21 cellular contexts compared by ENCODE assay signal in genomic region chr6:105177521-105177920, GRCh38. TPM values are rescaled to one million over a fixed set of nuclear protein-coding genes. Genes with fewer than 3 reads are reported as not detected.
DNase-seq lines count a peak whose midpoint lies in the region; ATAC-seq and TF ChIP-seq lines count a peak whose summit lies in the region.
"Had no signal": no experiment of that assay in that cellular context is flagged by ENCODE, and none has a peak within 500 bp of the region (broad histone marks: within the 10 kb centered on the region; RNA-seq: fewer than 3 reads in every experiment).

No MANE protein-coding gene starts in this region.

- intact Hi-C loops in left ventricle myocardium superior (cut with micrococcal nuclease), result no loop called here

- H3K4me3 ChIP-seq in cardiac muscle cell (peak overlapping the region; percentile 70), SJCRH30 (peak overlapping the region; percentile 94)
- H3K4me3 ChIP-seq: MG63, upper lobe of right lung had no signal

- H3K4me1 ChIP-seq in cardiac muscle cell (ENCODE audit: low read depth), result peaks cover 36% of the 10 kb centered on the region
- peaks cover 12% of the 10 kb centered on the region for H3K4me1 ChIP-seq in SJCRH30
- H3K4me1 ChIP-seq: upper lobe of right lung had no signal

- H3K27ac ChIP-seq in cardiac muscle cell (peak overlapping the region; percentile 99), SJCRH30 (peak overlapping the region; percentile 93), substantia nigra (ENCODE audit: low read depth, low read length, poor library complexity, severe bottlenecking) (peak overlapping the region; percentile 58)
- H3K27ac ChIP-seq: upper lobe of right lung, WERI-Rb-1 had no signal

- no peaks in the 10 kb centered on the region for H3K27me3 ChIP-seq in cardiac muscle cell
- H3K27me3 ChIP-seq in SJCRH30, result no peaks in the 10 kb centered on the region
- H3K27me3 ChIP-seq: BE2C, MG63 had no signal

- no peak for ATAC-seq in left ventricle myocardium superior
- ATAC-seq: upper lobe of right lung had no signal

- no peak for TF ChIP-seq CTCF in cardiac muscle cell (IDR thresholded peaks at IDR 0.05; ENCODE audit: low read depth, low read length)

- no peak for DNase-seq in cardiac muscle cell (ENCODE audit: low read depth in 1 of 2, low spot score in 1 of 2)
- no peak for DNase-seq in left ventricle myocardium superior
- DNase-seq in SJCRH30, result peak in 1 of 2 experiments; percentile 34
- DNase-seq in inferior parietal cortex (ENCODE audit: extremely low spot score), result peak; percentile 43
- no peak for DNase-seq in substantia nigra (lab: John Stamatoyannopoulos, UW)
- DNase-seq in ecto neural progenitor cell (ENCODE audit: low spot score), result no peak
- DNase-seq in stimulated activated CD4-positive, alpha-beta T cell treated with anti-CD3 and anti-CD28 coated beads, Interleukin-12 subunit alpha, Interleukin-12 subunit beta, amount 100 ng/mL, for 4 hours, result no peak
- DNase-seq in activated CD4-positive, alpha-beta T cell treated with anti-CD3 and anti-CD28 coated beads, Interleukin-2, amount 50 U/mL, for 1 hour, result no peak
- DNase-seq: activated CD4-positive, alpha-beta T cell treated with anti-CD3 and anti-CD28 coated beads, Interleukin-2, amount 10 ng/mL, durations not matched to agents 7 days and 5 days; activated naive CD4-positive, alpha-beta T cell treated with anti-CD3 and anti-CD28 coated beads, Interleukin-2, amount 50 U/mL, for 16 hours; anterior cingulate cortex; BE2C; GDM1; GOT3; MG63; NCI-H146; stimulated activated CD4-positive, alpha-beta T cell treated with anti-CD3 and anti-CD28 coated beads, Interleukin-1b, Interleukin-23, amount 100 ng/mL, for 48 hours; T-helper 9 cell; upper lobe of right lung; WERI-Rb-1 had no signal

- H3K9me3 ChIP-seq in cardiac muscle cell (ENCODE audit: low read depth) (no peaks in the 10 kb centered on the region), SJCRH30 (replicated peaks) (no peaks in the 10 kb centered on the region)
- H3K9me3 ChIP-seq: BE2C, upper lobe of right lung had no signal

- H3K36me3 ChIP-seq in cardiac muscle cell, result no peaks in the 10 kb centered on the region
- peaks cover 2% of the 10 kb centered on the region; the same call in 1 of the 2 replicates for H3K36me3 ChIP-seq in SJCRH30
- H3K36me3 ChIP-seq: BE2C, MG63, upper lobe of right lung, WERI-Rb-1 had no signal

RNA-seq across cellular contexts. Expression of gene POPDC3, which starts 2.3 kb away (rescaled TPM):
- total RNA-seq in cardiac muscle cell, result 49.4 and 53.4 TPM in 2 replicates
- 80.0 and 97.0 TPM in 2 replicates for polyA plus RNA-seq in cardiac muscle cell
- 59.2 TPM for total RNA-seq in left ventricle myocardium superior
- 57.9 and 59.6 TPM in 2 replicates for total RNA-seq in SJCRH30 (2014; rRNA removed; shearing (Covaris generic))
- total RNA-seq: activated CD4-positive, alpha-beta T cell treated with anti-CD3 and anti-CD28 coated beads, Interleukin-2, amount 10 ng/mL, durations not matched to agents 7 days and 5 days; liver had no signal
- polyA plus RNA-seq: liver had no signal
